In genomic region chr7:29486191-29486700, GRCh38 we compare ENCODE assay signal across 20 cellular contexts.
A peak's percentile ranks its signal among the peaks of the same experiment; 100 is the strongest.
DNase-seq lines count a peak whose midpoint lies in the region; ATAC-seq and TF ChIP-seq lines count a peak whose summit lies in the region.
"Had no signal": no experiment of that assay in that cellular context is flagged by ENCODE, and none has a peak within 500 bp of the region (broad histone marks: within the 10 kb centered on the region; RNA-seq: fewer than 3 reads in every experiment).

No MANE protein-coding gene starts in this region.

- TF ChIP-seq CTCF in brain (conservative IDR thresholded peaks at IDR 0.05) = no peak

- H3K4me1 Mint-ChIP-seq in brain = peaks cover 73% of the 10 kb centered on the region
- H3K4me1 Mint-ChIP-seq: activated B cell treated with CpG ODN at 0.5 μM for 24 hours had no signal

- no peaks in the 10 kb centered on the region for H3K36me3 Mint-ChIP-seq in brain
- H3K36me3 Mint-ChIP-seq: activated CD4-positive, alpha-beta memory T cell treated with anti-CD3 and anti-CD28 coated beads for 36 hours; naive thymus-derived CD8-positive, alpha-beta T cell had no signal

- ATAC-seq in GM19351 (IDR thresholded peaks at IDR 0.05; ENCODE audit: unreplicated experiment) = no peak
- ATAC-seq: naive thymus-derived CD8-positive, alpha-beta T cell; Right ventricle myocardium inferior had no signal

- DNase-seq in C1 segment of cervical spinal cord (lab: John Stamatoyannopoulos, UW) (peak in 11 of 14 donors; percentile 38 to 88 (median 73)), inferior parietal cortex (ENCODE audit: extremely low spot score) (peak; percentile 77), putamen (ENCODE audit: low spot score) (peak; percentile 90), AG08396 (ENCODE audit: low spot score) (no peak), OCI-M1 (lab: John Stamatoyannopoulos, UW) (no peak), NCI-H524 treated with DMSO at 0.1 percent for 48 hours (lab: John Stamatoyannopoulos, UW) (no peak)
- DNase-seq: activated B cell treated with CpG ODN at 0.5 μM for 24 hours; activated CD4-positive, alpha-beta memory T cell treated with anti-CD3 and anti-CD28 coated beads for 36 hours; activated gamma-delta T cell treated with Interleukin-2 at 50 U/mL for 16 hours; central memory CD4-positive, alpha-beta T cell; DND-41; erythroblast; GM23248; Kasumi-1; naive thymus-derived CD8-positive, alpha-beta T cell; T-helper 9 cell; transverse colon had no signal

- H3K27ac Mint-ChIP-seq in brain = peak overlapping the region in 3 of 5 experiments; percentile 42 to 73 (median 64)
- H3K27ac Mint-ChIP-seq: activated B cell treated with CpG ODN at 0.5 μM for 24 hours; activated CD4-positive, alpha-beta memory T cell treated with anti-CD3 and anti-CD28 coated beads for 36 hours; naive thymus-derived CD8-positive, alpha-beta T cell had no signal

- peak overlapping the region in 1 of 5 experiments; percentile 45 for H3K4me3 Mint-ChIP-seq in brain
- H3K4me3 Mint-ChIP-seq: activated B cell treated with CpG ODN at 0.5 μM for 24 hours; activated CD4-positive, alpha-beta memory T cell treated with anti-CD3 and anti-CD28 coated beads for 36 hours; naive thymus-derived CD8-positive, alpha-beta T cell had no signal

- no peaks in the 10 kb centered on the region for H3K9me3 Mint-ChIP-seq in brain
- H3K9me3 Mint-ChIP-seq: activated B cell treated with CpG ODN at 0.5 μM for 24 hours; activated CD4-positive, alpha-beta memory T cell treated with anti-CD3 and anti-CD28 coated beads for 36 hours; naive thymus-derived CD8-positive, alpha-beta T cell had no signal

- no peaks in the 10 kb centered on the region for H3K27me3 Mint-ChIP-seq in brain
- H3K27me3 Mint-ChIP-seq: activated CD4-positive, alpha-beta memory T cell treated with anti-CD3 and anti-CD28 coated beads for 36 hours had no signal

Comparison
In these comparisons a context has a peak if more than half of its experiments do, and no peak if none do; other contexts are left out.
1. DNase-seq: peak in C1 segment of cervical spinal cord (11 of 14), inferior parietal cortex (single experiment) and putamen (single experiment); none in AG08396 (single experiment), OCI-M1 (single experiment) and NCI-H524 treated with DMSO at 0.1 percent for 48 hours (single experiment).